8 cellular contexts compared by ENCODE assay signal in the genomic region with DNA sequence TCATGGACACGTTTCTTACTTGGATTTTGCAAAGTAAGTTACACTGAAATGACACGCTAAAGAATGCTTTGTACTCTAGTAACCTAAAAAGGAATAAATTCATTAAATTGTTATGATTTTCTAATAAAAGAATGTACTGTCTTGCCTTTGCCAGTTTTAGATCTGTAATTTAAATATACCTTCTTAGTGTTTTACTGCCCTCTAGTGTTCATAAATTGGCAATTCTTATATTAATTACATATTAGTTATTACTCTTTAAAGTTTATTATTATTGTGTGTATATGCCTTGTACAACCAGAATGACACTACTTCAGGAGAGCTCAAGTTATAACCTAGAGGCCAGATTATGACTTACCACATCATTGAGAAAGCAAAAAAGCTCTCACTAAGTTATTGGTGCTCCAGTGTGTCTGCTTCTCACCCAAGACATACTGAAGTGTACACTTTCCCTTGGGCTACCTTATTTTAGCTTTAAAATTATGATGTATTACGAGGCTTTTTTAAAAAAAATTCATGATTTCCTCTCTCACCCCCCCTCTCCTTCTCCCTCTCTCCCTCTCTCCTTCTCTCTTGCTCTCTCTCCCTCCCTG.
DNase-seq lines count a peak whose midpoint lies in the region; ATAC-seq lines count a peak whose summit lies in the region.

No MANE protein-coding gene starts in this region.

- H3K27ac ChIP-seq in GM23248, result no peak overlapping the region

- H3K9me3 Mint-ChIP-seq in memory B cell, result no peaks in the 10 kb centered on the region

- no peaks in the 10 kb centered on the region for H3K79me2 ChIP-seq in GM23248 (ENCODE audit: insufficient read depth)

- peaks cover 6% of the 10 kb centered on the region for H3K4me1 Mint-ChIP-seq in memory B cell

- H3K4me3 Mint-ChIP-seq in memory B cell, result no peak overlapping the region

- no peaks in the 10 kb centered on the region for H4K20me1 ChIP-seq in GM23248 (ENCODE audit: insufficient read depth)

- peak overlapping the region; percentile 33; the same call in 1 of the 2 replicates for H2AFZ ChIP-seq in GM23248

- peaks cover 6% of the 10 kb centered on the region; the same call in 1 of the 2 replicates for H3K4me1 ChIP-seq in GM23248 (ENCODE audit: insufficient read depth)

- no peak overlapping the region for H3K27ac Mint-ChIP-seq in memory B cell

- in situ Hi-C loops in GM23248 (cut with MboI), result loop anchor here (25.0 kb wide), 1 partner anchor 572 kb away; no protein-coding TSS in a partner anchor

- no peaks in the 10 kb centered on the region for H3K27me3 Mint-ChIP-seq in memory B cell

- no peaks in the 10 kb centered on the region for H3K9me2 ChIP-seq in GM23248 (ENCODE audit: insufficient read depth)

- DNase-seq in AML-193 (lab: John Stamatoyannopoulos, UW) (peak; percentile 60 to 63), GM23248 (peak; percentile 64), NCI-H2227 treated with DMSO at 0.1 percent for 48 hours (lab: John Stamatoyannopoulos, UW) (peak; percentile 41), memory B cell (ENCODE audit: low spot score in 2 of 2) (peak in 1 of 2 donors; percentile 20), H7 (no peak)
- DNase-seq in central memory CD4-positive, alpha-beta T cell, result peak; percentile 36
- DNase-seq in activated CD8-positive, alpha-beta memory T cell treated with anti-CD3 and anti-CD28 coated beads for 24 hours, result no peak
- no peak for DNase-seq in stimulated activated CD4-positive, alpha-beta T cell treated with anti-CD3 and anti-CD28 coated beads, Interleukin-2, amount 100 ng/mL, for 24 hours

- ATAC-seq in memory B cell (ENCODE audit: low read depth), result peak; percentile 64

- peaks cover 3% of the 10 kb centered on the region for H3K36me3 Mint-ChIP-seq in memory B cell

- WGBS in GM23248 (ENCODE audit: low coverage in 1 of 2, low lambda C conversion rate in 2 of 2, missing lambda C conversion rate in 2 of 2), 2 experiments, result 6 to 9% methylated on average over 3 of the region's 3 CpGs

- H3K27me3 ChIP-seq in GM23248 (replicated peaks; ENCODE audit: insufficient read depth) (no peaks in the 10 kb centered on the region), H7 (ENCODE audit: control insufficient read depth, insufficient read depth, low read length) (no peaks in the 10 kb centered on the region)

- no peaks in the 10 kb centered on the region for H3K36me3 ChIP-seq in GM23248 (ENCODE audit: low read depth)
- H3K36me3 ChIP-seq in H7 (replicated peaks; ENCODE audit: control insufficient read depth, insufficient read depth, low read length), result no peaks in the 10 kb centered on the region; the same call in 1 of the 2 replicates

- H3K4me2 ChIP-seq in GM23248 (ENCODE audit: unreplicated experiment), result peak overlapping the region; percentile 33

- H3K9ac ChIP-seq in GM23248, result no peak overlapping the region

- H3K4me3 ChIP-seq in GM23248, result no peak overlapping the region
- H3K4me3 ChIP-seq in H7 (ENCODE audit: insufficient read depth, low read depth, low read length), result no peak overlapping the region

- H3K9me3 ChIP-seq in GM23248 (ENCODE audit: low read depth), result no peaks in the 10 kb centered on the region

- H3F3A ChIP-seq in GM23248 (ENCODE audit: insufficient read depth), result no peaks in the 10 kb centered on the region

Comparison
In these comparisons a context has a peak if more than half of its experiments do, and no peak if none do; other contexts are left out.
1. DNase-seq: peak in AML-193 (2 of 2), GM23248 (single experiment), NCI-H2227 treated with DMSO at 0.1 percent for 48 hours (single experiment) and central memory CD4-positive, alpha-beta T cell (single experiment); none in activated CD8-positive, alpha-beta memory T cell treated with anti-CD3 and anti-CD28 coated beads for 24 hours (single experiment), stimulated activated CD4-positive, alpha-beta T cell treated with anti-CD3 and anti-CD28 coated beads, Interleukin-2, amount 100 ng/mL, for 24 hours (0 of 2) and H7 (single experiment).